ENCODE assay signal across 8 cellular contexts in genomic region chr1:47997289-47998200, GRCh38. TPM values are rescaled to one million over a fixed set of nuclear protein-coding genes. Genes with fewer than 3 reads are reported as not detected.
A peak's percentile ranks its signal among the peaks of the same experiment; 100 is the strongest.
DNase-seq lines count a peak whose midpoint lies in the region; TF ChIP-seq lines count a peak whose summit lies in the region.

TSS of gene TRABD2B (minus strand) at chr1:47997385.

- DNase-seq in GM04504 (ENCODE audit: low read depth) (peak; percentile 19), HCEC 1CT (peak; percentile 2), NCI-H1048 (lab: John Stamatoyannopoulos, UW) (peak; percentile 6), cerebellar cortex (ENCODE audit: low spot score) (peak; percentile 58), kidney epithelial cell (ENCODE audit: low read depth) (no peak), MV-4-11 (lab: John Stamatoyannopoulos, UW) (no peak)
- peak; percentile 28 to 38 (median 36) for DNase-seq in activated CD4-positive, CD25-positive, alpha-beta regulatory T cell (lab: John Stamatoyannopoulos, UW)
- DNase-seq in stimulated activated CD4-positive, alpha-beta T cell treated with anti-CD3 and anti-CD28 coated beads, Interleukin-15, amount 100 ng/mL, for 24 hours: peak; percentile 73

- H3K36me3 ChIP-seq in kidney epithelial cell (ENCODE audit: control insufficient read depth, insufficient read depth, low read length): peaks cover 4% of the 10 kb centered on the region

- peak; percentile 78 for TF ChIP-seq CTCF in kidney epithelial cell (IDR thresholded peaks at IDR 0.05; ENCODE audit: insufficient read depth, low read length, poor library complexity, severe bottlenecking)

- H3K4me3 ChIP-seq in kidney epithelial cell (ENCODE audit: low read depth, low read length): peak within 1 kb of the TSS; percentile 71

- H3K27me3 ChIP-seq in kidney epithelial cell (ENCODE audit: control insufficient read depth, insufficient read depth, low read length): peaks cover 3% of the 10 kb centered on the region

RNA-seq across cellular contexts. Expression of gene TRABD2B, which starts in this region (rescaled TPM):
- 0.92 and 1.2 TPM in 2 replicates for total RNA-seq in kidney epithelial cell

Comparison
In these comparisons a context has a peak if more than half of its experiments do, and no peak if none do; other contexts are left out.
1. DNase-seq: peak in GM04504 (single experiment), HCEC 1CT (single experiment), NCI-H1048 (single experiment), activated CD4-positive, CD25-positive, alpha-beta regulatory T cell (4 of 4), cerebellar cortex (single experiment) and stimulated activated CD4-positive, alpha-beta T cell treated with anti-CD3 and anti-CD28 coated beads, Interleukin-15, amount 100 ng/mL, for 24 hours (single experiment); none in kidney epithelial cell (single experiment) and MV-4-11 (single experiment).